Comparison of ENCODE assay signal across 8 cellular contexts in the genomic region with DNA sequence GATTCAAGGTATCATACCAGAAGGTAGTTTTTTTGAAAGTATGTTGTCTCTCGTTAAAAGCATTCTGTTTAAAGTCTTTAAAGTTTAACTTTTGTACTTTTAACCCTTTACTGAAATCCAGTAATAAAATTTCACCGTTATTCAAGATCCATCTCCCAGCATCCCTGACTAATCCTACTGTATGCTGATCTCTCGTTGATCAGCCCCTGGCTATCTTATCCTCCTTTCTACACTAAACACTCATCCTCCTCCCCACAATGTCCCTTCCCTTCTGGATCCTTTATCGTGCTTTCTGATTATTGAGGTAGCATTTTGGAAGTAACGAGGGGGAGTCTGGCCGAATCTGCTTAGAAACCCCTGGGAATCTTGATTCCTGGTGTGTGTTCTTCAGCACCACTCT. TPM values are rescaled to one million over a fixed set of nuclear protein-coding genes. Genes with fewer than 3 reads are reported as not detected.
DNase-seq lines count a peak whose midpoint lies in the region; ATAC-seq and TF ChIP-seq lines count a peak whose summit lies in the region.

No MANE protein-coding gene starts in this region.

- H3K14ac ChIP-seq in H9 (ENCODE audit: insufficient read depth, low read length) = no peak overlapping the region

- H3K56ac ChIP-seq in H9 (ENCODE audit: insufficient read length, low read depth, low read length) = no peak overlapping the region

- no peaks in the 10 kb centered on the region for H3K27me3 ChIP-seq in H9 (ENCODE audit: insufficient read depth, low read length)

- H2BK20ac ChIP-seq in H9 (ENCODE audit: low read depth, low read length, poor library complexity, severe bottlenecking) = no peak overlapping the region

- H3K4me2 ChIP-seq in H9 (ENCODE audit: insufficient read depth, insufficient read length, low read length) = peak overlapping the region; percentile 97

- H3K9ac ChIP-seq in H9 (ENCODE audit: extremely low read depth, insufficient read length, low read length) = peak overlapping the region; percentile 84

- H3K23me2 ChIP-seq in H9 (ENCODE audit: insufficient read length, low read depth, low read length, poor library complexity, severe bottlenecking) = peaks cover 3% of the 10 kb centered on the region

- no peak overlapping the region for H2BK5ac ChIP-seq in H9 (ENCODE audit: insufficient read length, low read length)

- no peak for DNase-seq in H9
- no peak for DNase-seq in astrocyte of the spinal cord (ENCODE audit: low read depth, low spot score)
- DNase-seq in memory B cell (ENCODE audit: low spot score in 2 of 2) = no peak
- DNase-seq in mucosa of gallbladder (ENCODE audit: low spot score) = no peak
- DNase-seq in DMS53 treated with DMSO at 0.1 percent for 48 hours (lab: John Stamatoyannopoulos, UW; ENCODE audit: unreplicated experiment) = no peak

- in situ Hi-C loops in astrocyte of the spinal cord (cut with HindIII; ENCODE audit: low sequenced_read_pairs) = no loop called here

- H3K79me1 ChIP-seq in H9 (ENCODE audit: insufficient read depth, low read depth, low read length, poor library complexity, severe bottlenecking) = peaks cover 10% of the 10 kb centered on the region

- H2BK120ac ChIP-seq in H9 (ENCODE audit: low read depth, low read length, poor library complexity, severe bottlenecking) = no peak overlapping the region

- H4K20me1 ChIP-seq in H9 (ENCODE audit: control insufficient read depth, insufficient read depth, insufficient read length) = no peaks in the 10 kb centered on the region

- no peak overlapping the region for H2BK12ac ChIP-seq in H9 (ENCODE audit: insufficient read length, low read depth, low read length)

- no peak overlapping the region for H4K8ac ChIP-seq in H9 (replicated peaks; ENCODE audit: insufficient read length, low read depth, low read length)

- H2AFZ ChIP-seq in H9 (ENCODE audit: low read length) = no peak overlapping the region

- no peak overlapping the region for H3T11ph ChIP-seq in H9 (ENCODE audit: low read length)

- no peak overlapping the region for H2AK5ac ChIP-seq in H9 (ENCODE audit: insufficient read length, low read length)

- no peak overlapping the region for H4K91ac ChIP-seq in H9 (ENCODE audit: insufficient read length, low read depth, low read length)

- H2BK15ac ChIP-seq in H9 (ENCODE audit: low read depth, low read length) = no peak overlapping the region

- no peak overlapping the region for H3K4ac ChIP-seq in H9 (ENCODE audit: low read depth, low read length)

- H3K9me3 ChIP-seq in H9 (ENCODE audit: control insufficient read depth, low read depth, low read length) = no peaks in the 10 kb centered on the region

- no peaks in the 10 kb centered on the region; the same call in 1 of the 2 replicates for H3K4me1 ChIP-seq in H9 (ENCODE audit: insufficient read depth, low read length)

- ATAC-seq in memory B cell (ENCODE audit: low read depth) (no peak), HG03097 (IDR thresholded peaks at IDR 0.05; ENCODE audit: low FRiP score, unreplicated experiment) (no peak), HG02763 (IDR thresholded peaks at IDR 0.05; ENCODE audit: unreplicated experiment) (no peak)

- no CpG with 5 or more reads among the region's 6 CpGs for WGBS in H9 (ENCODE audit: extremely low coverage, insufficient read length, low lambda C conversion rate)

- H3K27me3 Mint-ChIP-seq in H9 (ENCODE audit: low read depth) = no peaks in the 10 kb centered on the region
- H3K27me3 Mint-ChIP-seq in memory B cell = no peaks in the 10 kb centered on the region

- H3K36me3 Mint-ChIP-seq in H9 (ENCODE audit: insufficient read depth in 1 of 3, low read depth in 3 of 3) = peaks cover 2 to 9% (median 5%) of the 10 kb centered on the region in 3 experiments; a peak in 5 of 7 replicates
- H3K36me3 Mint-ChIP-seq in memory B cell = peaks cover 7% of the 10 kb centered on the region

- H3K4me3 Mint-ChIP-seq in H9 (peak overlapping the region; percentile 93 to 94), memory B cell (peak overlapping the region; percentile 91)

- peak overlapping the region; percentile 89 for H3K27ac ChIP-seq in 22Rv1
- H3K27ac ChIP-seq in H9 (ENCODE audit: insufficient read length, low read depth, low read length) = no peak overlapping the region

- no peak overlapping the region for H3K18ac ChIP-seq in H9 (ENCODE audit: insufficient read length, low read depth, low read length)

- no peak overlapping the region for H3K23ac ChIP-seq in H9 (ENCODE audit: insufficient read length, low read depth, low read length)

- TF ChIP-seq CTCF in 22Rv1 (IDR thresholded peaks at IDR 0.05) (no peak), H9 (conservative IDR thresholded peaks at IDR 0.05) (no peak), astrocyte of the spinal cord (IDR thresholded peaks at IDR 0.05; ENCODE audit: low read depth, low read length) (no peak)

- no peak overlapping the region for H4K5ac ChIP-seq in H9 (ENCODE audit: insufficient read length, low read depth, low read length)

- peak overlapping the region; percentile 98 for H3K4me3 ChIP-seq in astrocyte of the spinal cord (ENCODE audit: low read depth, low read length)

- peaks cover 47% of the 10 kb centered on the region for H3K79me2 ChIP-seq in H9 (ENCODE audit: insufficient read depth, low read length)

- H3K27ac Mint-ChIP-seq in H9 (peak overlapping the region in 1 of 3 experiments; percentile 93; a peak in 3 of 7 replicates), memory B cell (peak overlapping the region; percentile 100)

- H3K9me3 Mint-ChIP-seq in H9 = peaks cover 0 to 4% of the 10 kb centered on the region in 2 experiments; a peak in 3 of 5 replicates
- no peaks in the 10 kb centered on the region for H3K9me3 Mint-ChIP-seq in memory B cell

- H3K4me1 Mint-ChIP-seq in H9 (peaks cover 46 to 52% of the 10 kb centered on the region in 2 experiments), memory B cell (peaks cover 32% of the 10 kb centered on the region)

RNA-seq across cellular contexts. Expression of a gene that starts 1.3 kb away (rescaled TPM):
- 60.0 and 63.5 TPM in 2 replicates for total RNA-seq in H9 (2021)
- total RNA-seq in mucosa of gallbladder = 37.6 TPM
